Comparison of ENCODE assay signal across 12 cellular contexts in genomic region chr11:128473631-128474030, GRCh38.
A peak's percentile ranks its signal among the peaks of the same experiment; 100 is the strongest.
DNase-seq lines count a peak whose midpoint lies in the region; ATAC-seq and TF ChIP-seq lines count a peak whose summit lies in the region.
"Had no signal": no experiment of that assay in that cellular context is flagged by ENCODE, and none has a peak within 500 bp of the region (broad histone marks: within the 10 kb centered on the region; RNA-seq: fewer than 3 reads in every experiment).

No MANE protein-coding gene starts in this region.

- H3K4me1 ChIP-seq in OCI-LY3 (ENCODE audit: low read length) (peaks cover 93% of the 10 kb centered on the region), stomach (peaks cover 36 to 90% (median 68%) of the 10 kb centered on the region in 4 donors)

- intact Hi-C loops in stomach (cut with DNase I; ENCODE audit: low total_unique reads) (no loop called here), Calu3 (cut with micrococcal nuclease; ENCODE audit: unreplicated experiment) (loop anchor here (10.0 kb wide), 1 partner anchor 299 kb away; no protein-coding TSS in a partner anchor)

- TF ChIP-seq CTCF in OCI-LY3 (IDR thresholded peaks at IDR 0.05; ENCODE audit: low read depth, low read length) (no peak), stomach (IDR thresholded peaks at IDR 0.05) (no peak), Calu3 (IDR thresholded peaks at IDR 0.05; ENCODE audit: unreplicated experiment) (no peak)

- 65 to 82% (median 78%) methylated on average over 4 of the region's 4 CpGs for WGBS in stomach, 5 donors

- H4K20me1 ChIP-seq in OCI-LY3 (ENCODE audit: insufficient read depth, low read length), result no peaks in the 10 kb centered on the region

- H3K4me3 ChIP-seq in OCI-LY3 (ENCODE audit: low read length) (peak overlapping the region; percentile 59; the same call in 1 of the 2 replicates), stomach (no peak overlapping the region)
- H3K4me3 ChIP-seq: tibial artery had no signal

- H3K27me3 ChIP-seq in OCI-LY3 (ENCODE audit: low read depth, low read length) (no peaks in the 10 kb centered on the region), stomach (no peaks in the 10 kb centered on the region)
- H3K27me3 ChIP-seq: tibial artery had no signal

- peaks cover 96% of the 10 kb centered on the region for H3K4me1 Mint-ChIP-seq in activated T-cell treated with anti-CD3 and anti-CD28 coated beads, Interleukin-2, amount 50 U/mL, for 24 hours (ENCODE audit: low read depth)
- peaks cover 87 to 99% of the 10 kb centered on the region in 2 donors for H3K4me1 Mint-ChIP-seq in effector memory CD8-positive, alpha-beta T cell (ENCODE audit: low read depth in 2 of 2)
- H3K4me1 Mint-ChIP-seq in Calu3 (ENCODE audit: low read depth, unreplicated experiment), result peaks cover 48% of the 10 kb centered on the region

- H3K9me3 Mint-ChIP-seq in activated T-cell treated with anti-CD3 and anti-CD28 coated beads, Interleukin-2, amount 50 U/mL, for 24 hours, result no peaks in the 10 kb centered on the region
- H3K9me3 Mint-ChIP-seq in effector memory CD8-positive, alpha-beta T cell, result no peaks in the 10 kb centered on the region
- no peaks in the 10 kb centered on the region for H3K9me3 Mint-ChIP-seq in Calu3 (ENCODE audit: low read depth, unreplicated experiment)

- H3K27ac Mint-ChIP-seq in activated T-cell treated with anti-CD3 and anti-CD28 coated beads, Interleukin-2, amount 50 U/mL, for 24 hours, result peak overlapping the region; percentile 99
- H3K27ac Mint-ChIP-seq in effector memory CD8-positive, alpha-beta T cell, result peak overlapping the region; percentile 97
- no peak overlapping the region for H3K27ac Mint-ChIP-seq in Calu3 (ENCODE audit: unreplicated experiment)

- TF ChIP-seq POLR2A in stomach (IDR thresholded peaks at IDR 0.05), result no peak

- CTCF ChIA-PET in Calu3 (lab: Charles Lee), result no interaction called here

- H3K79me2 ChIP-seq in OCI-LY3 (ENCODE audit: low read length), result peaks cover 27% of the 10 kb centered on the region

- peaks cover 30% of the 10 kb centered on the region for H3K36me3 ChIP-seq in OCI-LY3 (replicated peaks; ENCODE audit: low read depth, low read length)
- peaks cover 12 to 46% (median 28%) of the 10 kb centered on the region in 4 donors for H3K36me3 ChIP-seq in stomach

- H3K9me3 ChIP-seq in OCI-LY3 (ENCODE audit: insufficient read depth, low read length), result no peaks in the 10 kb centered on the region
- no peaks in the 10 kb centered on the region for H3K9me3 ChIP-seq in stomach
- H3K9me3 ChIP-seq: tibial artery had no signal

- no peak for ATAC-seq in effector memory CD8-positive, alpha-beta T cell (replicated peaks)
- no peak for ATAC-seq in GM19324 (IDR thresholded peaks at IDR 0.05; ENCODE audit: low FRiP score, unreplicated experiment)

- no TSS peak for BruUV-seq in Calu3 (replicated peaks; lab: Mats Ljungman, UMichigan)

- H3K27me3 Mint-ChIP-seq in activated T-cell treated with anti-CD3 and anti-CD28 coated beads, Interleukin-2, amount 50 U/mL, for 24 hours, result no peaks in the 10 kb centered on the region
- H3K27me3 Mint-ChIP-seq in effector memory CD8-positive, alpha-beta T cell, result no peaks in the 10 kb centered on the region
- no peaks in the 10 kb centered on the region for H3K27me3 Mint-ChIP-seq in Calu3 (ENCODE audit: unreplicated experiment)

- H2AFZ ChIP-seq in OCI-LY3 (ENCODE audit: low read depth, low read length), result no peak overlapping the region

- H3K9ac ChIP-seq in OCI-LY3 (ENCODE audit: low read length), result peak overlapping the region; percentile 85

- peak overlapping the region; percentile 74 for H3K4me3 Mint-ChIP-seq in activated T-cell treated with anti-CD3 and anti-CD28 coated beads, Interleukin-2, amount 50 U/mL, for 24 hours
- peak overlapping the region; percentile 77 to 83 for H3K4me3 Mint-ChIP-seq in effector memory CD8-positive, alpha-beta T cell
- H3K4me3 Mint-ChIP-seq in Calu3 (ENCODE audit: low read depth, unreplicated experiment), result no peak overlapping the region

- H3K4me2 ChIP-seq in OCI-LY3 (ENCODE audit: low read length), result peak overlapping the region; percentile 91

- peak overlapping the region; percentile 99 for H3K27ac ChIP-seq in OCI-LY3 (ENCODE audit: low read length)
- H3K27ac ChIP-seq in stomach, result peak overlapping the region in 3 of 5 donors; percentile 7 to 68 (median 62)
- H3K27ac ChIP-seq: epithelial cell of prostate had no signal

- peaks cover 99% of the 10 kb centered on the region for H3K36me3 Mint-ChIP-seq in activated T-cell treated with anti-CD3 and anti-CD28 coated beads, Interleukin-2, amount 50 U/mL, for 24 hours (ENCODE audit: low read depth)
- H3K36me3 Mint-ChIP-seq in effector memory CD8-positive, alpha-beta T cell (ENCODE audit: insufficient read depth), result peaks cover 100% of the 10 kb centered on the region
- H3K36me3 Mint-ChIP-seq in Calu3 (ENCODE audit: insufficient read depth, unreplicated experiment), result peaks cover 27% of the 10 kb centered on the region

- DNase-seq in activated T-cell treated with anti-CD3 and anti-CD28 coated beads, Interleukin-2, amount 50 U/mL, for 24 hours, result peak; percentile 68
- no peak for DNase-seq in activated T-cell treated with anti-CD3 and anti-CD28 coated beads, Interleukin-2, amount 50 U/mL, for 1 hour
- DNase-seq in effector memory CD8-positive, alpha-beta T cell, result no peak
- DNase-seq in stomach (no peak), Ammon's horn (ENCODE audit: low spot score) (no peak), Calu3 (no peak)
- DNase-seq: AML-193, MV-4-11, tibial artery had no signal

- TF ChIP-seq EP300 in stomach (IDR thresholded peaks at IDR 0.05), result no peak
